35 cellular contexts compared by ENCODE assay signal in genomic region chr7:50472427-50472826, GRCh38.
"Had no signal": no experiment of that assay in that cellular context is flagged by ENCODE, and none has a peak within 500 bp of the region (broad histone marks: within the 10 kb centered on the region; RNA-seq: fewer than 3 reads in every experiment).

No MANE protein-coding gene starts in this region.

- H3K27ac Mint-ChIP-seq: activated B cell treated with CpG ODN at 0.5 μM for 24 hours; activated CD4-positive, alpha-beta memory T cell treated with anti-CD3 and anti-CD28 coated beads for 36 hours; activated CD4-positive, alpha-beta T cell treated with anti-CD3 and anti-CD28 coated beads, Interleukin-2, amount 10 ng/mL, durations not matched to agents 7 days and 5 days; activated CD8-positive, alpha-beta T cell treated with anti-CD3 and anti-CD28 coated beads for 36 hours; activated naive CD4-positive, alpha-beta T cell treated with anti-CD3 and anti-CD28 coated beads for 36 hours; activated naive CD4-positive, alpha-beta T cell treated with anti-CD3 and anti-CD28 coated beads, Interleukin-2, amount 50 U/mL, for 72 hours; activated naive CD8-positive, alpha-beta T cell treated with anti-CD3 and anti-CD28 coated beads, Interleukin-2, amount 10 ng/mL, durations not matched to agents 7 days and 5 days; activated naive CD8-positive, alpha-beta T cell treated with anti-CD3 and anti-CD28 coated beads, Interleukin-2, amount 50 U/mL, for 24 hours; activated T-cell treated with anti-CD3 and anti-CD28 coated beads, Interleukin-2, amount 50 U/mL, for 72 hours; activated T-helper 1 cell treated with anti-CD3 and anti-CD28 coated beads, Interleukin-12 subunit alpha, Interleukin-12 subunit beta, Interleukin-2, Interleukin-4 antibody, amounts not matched to agents 30 ng/mL and 10 ng/mL and 1 ng/mL, durations not matched to agents 14 hours and 24 hours and 36 hours; activated T-helper 17 cell treated with anti-CD3 and anti-CD28 coated beads, Interleukin-2, amount 50 U/mL, for 72 hours; brain; T-helper 1 cell treated with Interleukin-12 subunit alpha and Interleukin-12 subunit beta and Interleukin-4 antibody, amounts not matched to agents 30 μg/mL and 1 μg/mL, for 36 hours had no signal

- H3K4me3 Mint-ChIP-seq: activated B cell treated with CpG ODN at 0.5 μM for 24 hours; activated CD4-positive, alpha-beta memory T cell treated with anti-CD3 and anti-CD28 coated beads for 36 hours; activated CD4-positive, alpha-beta T cell treated with anti-CD3 and anti-CD28 coated beads, Interleukin-2, amount 10 ng/mL, durations not matched to agents 7 days and 5 days; activated CD8-positive, alpha-beta T cell treated with anti-CD3 and anti-CD28 coated beads for 36 hours; activated naive CD4-positive, alpha-beta T cell treated with anti-CD3 and anti-CD28 coated beads for 36 hours; activated naive CD8-positive, alpha-beta T cell treated with anti-CD3 and anti-CD28 coated beads, Interleukin-2, amount 10 ng/mL, durations not matched to agents 7 days and 5 days; activated naive CD8-positive, alpha-beta T cell treated with anti-CD3 and anti-CD28 coated beads, Interleukin-2, amount 50 U/mL, for 24 hours; activated T-cell treated with anti-CD3 and anti-CD28 coated beads, Interleukin-2, amount 50 U/mL, for 4 hours; activated T-cell treated with anti-CD3 and anti-CD28 coated beads, Interleukin-2, amount 50 U/mL, for 72 hours; activated T-helper 1 cell treated with anti-CD3 and anti-CD28 coated beads, Interleukin-12 subunit alpha, Interleukin-12 subunit beta, Interleukin-2, Interleukin-4 antibody, amounts not matched to agents 30 ng/mL and 10 ng/mL and 1 ng/mL, durations not matched to agents 14 hours and 24 hours and 36 hours; activated T-helper 17 cell treated with anti-CD3 and anti-CD28 coated beads, Interleukin-2, amount 50 U/mL, for 72 hours; brain; central memory CD8-positive, alpha-beta T cell; T-helper 1 cell treated with Interleukin-12 subunit alpha and Interleukin-12 subunit beta and Interleukin-4 antibody, amounts not matched to agents 30 μg/mL and 1 μg/mL, for 36 hours had no signal

- H3K27ac ChIP-seq: ascending aorta, cardiac muscle cell, VCaP had no signal

- H3K36me3 Mint-ChIP-seq: activated CD4-positive, alpha-beta memory T cell treated with anti-CD3 and anti-CD28 coated beads for 36 hours; activated naive CD4-positive, alpha-beta T cell treated with anti-CD3 and anti-CD28 coated beads, Interleukin-2, amount 50 U/mL, for 72 hours; activated naive CD8-positive, alpha-beta T cell treated with anti-CD3 and anti-CD28 coated beads, Interleukin-2, amount 10 ng/mL, durations not matched to agents 7 days and 5 days; brain had no signal

- H3K9me3 Mint-ChIP-seq: activated B cell treated with CpG ODN at 0.5 μM for 24 hours; activated CD4-positive, alpha-beta memory T cell treated with anti-CD3 and anti-CD28 coated beads for 36 hours; activated CD4-positive, alpha-beta T cell treated with anti-CD3 and anti-CD28 coated beads, Interleukin-2, amount 10 ng/mL, durations not matched to agents 7 days and 5 days; activated CD8-positive, alpha-beta T cell treated with anti-CD3 and anti-CD28 coated beads for 36 hours; activated naive CD4-positive, alpha-beta T cell treated with anti-CD3 and anti-CD28 coated beads for 36 hours; activated naive CD4-positive, alpha-beta T cell treated with anti-CD3 and anti-CD28 coated beads, Interleukin-2, amount 50 U/mL, for 72 hours; activated naive CD8-positive, alpha-beta T cell treated with anti-CD3 and anti-CD28 coated beads, Interleukin-2, amount 10 ng/mL, durations not matched to agents 7 days and 5 days; activated naive CD8-positive, alpha-beta T cell treated with anti-CD3 and anti-CD28 coated beads, Interleukin-2, amount 50 U/mL, for 24 hours; activated T-cell treated with anti-CD3 and anti-CD28 coated beads, Interleukin-2, amount 50 U/mL, for 4 hours; activated T-cell treated with anti-CD3 and anti-CD28 coated beads, Interleukin-2, amount 50 U/mL, for 72 hours; activated T-helper 1 cell treated with anti-CD3 and anti-CD28 coated beads, Interleukin-12 subunit alpha, Interleukin-12 subunit beta, Interleukin-2, Interleukin-4 antibody, amounts not matched to agents 30 ng/mL and 10 ng/mL and 1 ng/mL, durations not matched to agents 14 hours and 24 hours and 36 hours; activated T-helper 17 cell treated with anti-CD3 and anti-CD28 coated beads, Interleukin-2, amount 50 U/mL, for 72 hours; central memory CD8-positive, alpha-beta T cell; T-helper 1 cell treated with Interleukin-12 subunit alpha and Interleukin-12 subunit beta and Interleukin-4 antibody, amounts not matched to agents 30 μg/mL and 1 μg/mL, for 36 hours had no signal

- H3K27me3 ChIP-seq: ascending aorta had no signal

- ATAC-seq: activated CD8-positive, alpha-beta T cell treated with anti-CD3 and anti-CD28 coated beads for 36 hours; activated naive CD4-positive, alpha-beta T cell treated with anti-CD3 and anti-CD28 coated beads, Interleukin-2, amount 50 U/mL, for 72 hours; activated naive CD8-positive, alpha-beta T cell treated with anti-CD3 and anti-CD28 coated beads, Interleukin-2, amount 50 U/mL, for 24 hours; activated T-cell treated with anti-CD3 and anti-CD28 coated beads, Interleukin-2, amount 50 U/mL, for 4 hours; activated T-cell treated with anti-CD3 and anti-CD28 coated beads, Interleukin-2, amount 50 U/mL, for 72 hours; activated T-helper 17 cell treated with anti-CD3 and anti-CD28 coated beads, Interleukin-2, amount 50 U/mL, for 72 hours had no signal

- H3K27me3 Mint-ChIP-seq: activated T-helper 17 cell treated with anti-CD3 and anti-CD28 coated beads, Interleukin-2, amount 50 U/mL, for 72 hours; brain had no signal

- H3K9me3 ChIP-seq: ascending aorta had no signal

- H3K4me3 ChIP-seq: ascending aorta, cardiac muscle cell had no signal

- H3K36me3 ChIP-seq: ascending aorta, cardiac muscle cell had no signal

- DNase-seq: activated B cell treated with CpG ODN at 0.5 μM for 24 hours; activated CD4-positive, alpha-beta memory T cell treated with anti-CD3 and anti-CD28 coated beads for 36 hours; activated CD4-positive, alpha-beta T cell treated with anti-CD3 and anti-CD28 coated beads for 4 hours; activated CD4-positive, alpha-beta T cell treated with anti-CD3 and anti-CD28 coated beads, Interleukin-2, amount 10 ng/mL, durations not matched to agents 7 days and 5 days; activated CD4-positive, alpha-beta T cell treated with anti-CD3 and anti-CD28 coated beads, Interleukin-2, amount 50 U/mL, for 4 hours; activated CD4-positive, CD25-positive, alpha-beta regulatory T cell treated with anti-CD3 and anti-CD28 coated beads, Interleukin-2, amount 50 U/mL, for 72 hours; activated CD8-positive, alpha-beta memory T cell treated with anti-CD3 and anti-CD28 coated beads, Interleukin-2, amount 50 U/mL, for 4 hours; activated CD8-positive, alpha-beta T cell treated with anti-CD3 and anti-CD28 coated beads for 36 hours; activated effector memory CD4-positive, alpha-beta T cell treated with anti-CD3 and anti-CD28 coated beads, Interleukin-2, amount 50 U/mL, for 16 hours; activated gamma-delta T cell treated with Interleukin-2 at 50 U/mL for 16 hours; activated naive CD4-positive, alpha-beta T cell; activated naive CD4-positive, alpha-beta T cell treated with anti-CD3 and anti-CD28 coated beads for 36 hours; activated naive CD4-positive, alpha-beta T cell treated with anti-CD3 and anti-CD28 coated beads, Interleukin-2, amount 50 U/mL, for 16 hours; activated naive CD8-positive, alpha-beta T cell treated with anti-CD3 and anti-CD28 coated beads, Interleukin-2, amount 10 ng/mL, durations not matched to agents 7 days and 5 days; activated naive CD8-positive, alpha-beta T cell treated with anti-CD3 and anti-CD28 coated beads, Interleukin-2, amount 50 U/mL, for 24 hours; activated T-cell treated with anti-CD3 and anti-CD28 coated beads for 4 hours; activated T-cell treated with anti-CD3 and anti-CD28 coated beads, Interleukin-2, amount 50 U/mL, for 1 hour; activated T-cell treated with anti-CD3 and anti-CD28 coated beads, Interleukin-2, amount 50 U/mL, for 4 hours; activated T-cell treated with anti-CD3 and anti-CD28 coated beads, Interleukin-2, amount 50 U/mL, for 72 hours; amygdala; anterior cingulate cortex; caudate nucleus; cerebellar nuclear complex; SW 1271; T-helper 1 cell; T1000 had no signal
